28 cellular contexts compared by ENCODE assay signal in genomic region chr5:32990593-32991415, GRCh38.
DNase-seq lines count a peak whose midpoint lies in the region; ATAC-seq and TF ChIP-seq lines count a peak whose summit lies in the region.
"Had no signal": no experiment of that assay in that cellular context is flagged by ENCODE, and none has a peak within 500 bp of the region (broad histone marks: within the 10 kb centered on the region; RNA-seq: fewer than 3 reads in every experiment).

No MANE protein-coding gene starts in this region.

- H3K4ac ChIP-seq in mesendoderm (ENCODE audit: low read depth, low read length) = peak overlapping the region; percentile 55

- H4K8ac ChIP-seq in mesendoderm (ENCODE audit: low read depth, low read length) = no peak overlapping the region

- TF ChIP-seq CTCF in heart left ventricle (IDR thresholded peaks at IDR 0.05) = no peak
- TF ChIP-seq CTCF in epithelial cell of esophagus (IDR thresholded peaks at IDR 0.05; ENCODE audit: insufficient read depth, low read depth, low read length, missing control alignments) = no peak
- no peak for TF ChIP-seq CTCF in omental fat pad (IDR thresholded peaks at IDR 0.05)

- no peak overlapping the region for H3K4me2 ChIP-seq in mesendoderm (ENCODE audit: low read length)

- H3K79me2 ChIP-seq in mesendoderm (ENCODE audit: control insufficient read depth, insufficient read depth, low read length) = no peaks in the 10 kb centered on the region

- H3K23ac ChIP-seq in mesendoderm (ENCODE audit: low read length) = no peak overlapping the region

- no peak overlapping the region for H2BK5ac ChIP-seq in mesendoderm (ENCODE audit: low read length)

- H3K36me3 ChIP-seq in heart left ventricle (no peaks in the 10 kb centered on the region), mesendoderm (ENCODE audit: control insufficient read depth, insufficient read depth, low read length) (no peaks in the 10 kb centered on the region)
- H3K36me3 ChIP-seq: ovary, right atrium auricular region, thyroid gland had no signal

- H3K9ac ChIP-seq in mesendoderm (ENCODE audit: low read length) = no peak overlapping the region

- H2AK5ac ChIP-seq in mesendoderm (ENCODE audit: low read length) = no peak overlapping the region

- 71% methylated on average over 13 of the region's 13 CpGs for whole genome bisulfite sequencing in right cardiac atrium
- WGBS in heart left ventricle, 4 donors = 80 to 87% (median 81%) methylated on average over 13 of the region's 13 CpGs
- WGBS in mesendoderm (ENCODE audit: extremely low coverage, insufficient coverage, low lambda C conversion rate) = no CpG with 5 or more reads among the region's 13 CpGs

- peak overlapping the region; percentile 10 for H3K4me3 ChIP-seq in right cardiac atrium (ENCODE audit: low read length)
- no peak overlapping the region for H3K4me3 ChIP-seq in heart left ventricle
- H3K4me3 ChIP-seq in epithelial cell of esophagus (ENCODE audit: low read length) = peak overlapping the region; percentile 13
- no peak overlapping the region for H3K4me3 ChIP-seq in mesendoderm (ENCODE audit: low read length)
- H3K4me3 ChIP-seq: coronary artery, ovary, right atrium auricular region, thyroid gland had no signal

- ATAC-seq in right cardiac atrium = peak in 1 of 2 donors; percentile 31
- no peak for ATAC-seq in heart left ventricle
- ATAC-seq in omental fat pad (ENCODE audit: low FRiP score) = no peak
- no peak for ATAC-seq in GM21447 (IDR thresholded peaks at IDR 0.05; ENCODE audit: unreplicated experiment)
- ATAC-seq: activated T-cell treated with anti-CD3 and anti-CD28 coated beads, Interleukin-2, amount 50 U/mL, for 72 hours; effector memory CD8-positive, alpha-beta T cell; HCT116; naive thymus-derived CD4-positive, alpha-beta T cell; Panc1 had no signal

- intact Hi-C loops in right cardiac atrium (cut with DNase I) = no loop called here
- intact Hi-C loops in heart left ventricle (cut with DNase I) = no loop called here

- H3K4me1 ChIP-seq in right cardiac atrium (ENCODE audit: control insufficient read depth, insufficient read depth, low read length) (no peaks in the 10 kb centered on the region), heart left ventricle (no peaks in the 10 kb centered on the region), mesendoderm (ENCODE audit: control insufficient read depth, low read depth, low read length) (no peaks in the 10 kb centered on the region)
- H3K4me1 ChIP-seq: right atrium auricular region, thyroid gland had no signal

- no peak overlapping the region for H3K18ac ChIP-seq in mesendoderm (ENCODE audit: low read length)

- no peak overlapping the region for H2BK120ac ChIP-seq in mesendoderm (ENCODE audit: low read depth, low read length)

- H3K56ac ChIP-seq in mesendoderm (ENCODE audit: low read length) = no peak overlapping the region

- no peak overlapping the region for H4K5ac ChIP-seq in mesendoderm (ENCODE audit: low read length)

- H2BK15ac ChIP-seq in mesendoderm (replicated peaks; ENCODE audit: low read depth) = no peak overlapping the region

- H3K79me1 ChIP-seq in mesendoderm (ENCODE audit: low read length) = no peaks in the 10 kb centered on the region

- H3K27ac ChIP-seq in right cardiac atrium (ENCODE audit: low read length) (no peak overlapping the region), heart left ventricle (no peak overlapping the region), mesendoderm (ENCODE audit: low read depth, low read length) (no peak overlapping the region)
- H3K27ac ChIP-seq: 22Rv1, coronary artery, ovary, right atrium auricular region, thyroid gland had no signal

- no peaks in the 10 kb centered on the region for H3K27me3 ChIP-seq in right cardiac atrium (ENCODE audit: control insufficient read depth, insufficient read depth)
- no peaks in the 10 kb centered on the region for H3K27me3 ChIP-seq in heart left ventricle
- H3K27me3 ChIP-seq in mesendoderm (ENCODE audit: insufficient read depth, low read length, poor library complexity) = no peaks in the 10 kb centered on the region
- H3K27me3 ChIP-seq: ovary, right atrium auricular region, thyroid gland had no signal

- TF ChIP-seq POLR2A in heart left ventricle (IDR thresholded peaks at IDR 0.05) = no peak

- no peak for DNase-seq in right cardiac atrium
- no peak for DNase-seq in heart left ventricle
- peak; percentile 74 for DNase-seq in epithelial cell of esophagus (ENCODE audit: low read depth)
- DNase-seq in mesendoderm = no peak
- no peak for DNase-seq in omental fat pad (ENCODE audit: low spot score)
- no peak for DNase-seq in AML-193 (lab: John Stamatoyannopoulos, UW)
- DNase-seq in OCI-M1 (lab: John Stamatoyannopoulos, UW) = no peak
- DNase-seq: activated CD4-positive, alpha-beta T cell treated with anti-CD3 and anti-CD28 coated beads, Interleukin-2, amount 10 ng/mL, durations not matched to agents 24 days and 14 days; activated naive CD4-positive, alpha-beta T cell treated with Interleukin-2 at 50 U/mL for 16 hours; activated T-cell treated with anti-CD3 and anti-CD28 coated beads, Interleukin-2, amount 50 U/mL, for 72 hours; CD4-positive, alpha-beta memory T cell; DMS 273 treated with DMSO at 0.1 percent for 48 hours; effector memory CD8-positive, alpha-beta T cell; MM.1S; naive thymus-derived CD4-positive, alpha-beta T cell; NCI-H1436; NCI-H2107; NCI-H524; ovary; stimulated activated CD4-positive, alpha-beta T cell treated with anti-CD3 and anti-CD28 coated beads, Interleukin-4, amount 100 ng/mL, for 4 hours; stimulated activated naive CD4-positive, alpha-beta T cell; thyroid gland had no signal

- H3K9me3 ChIP-seq in right cardiac atrium (ENCODE audit: control insufficient read depth, low read length) (peaks cover 4% of the 10 kb centered on the region), heart left ventricle (no peaks in the 10 kb centered on the region)
- H3K9me3 ChIP-seq: ovary, right atrium auricular region, thyroid gland had no signal

Comparison
In these comparisons a context has a peak if more than half of its experiments do, and no peak if none do; other contexts are left out.
1. H3K4me3 ChIP-seq: peak in right cardiac atrium (single experiment) and epithelial cell of esophagus (single experiment); none in heart left ventricle (0 of 12) and mesendoderm (single experiment).